8 cellular contexts compared by ENCODE assay signal in genomic region chr13:99442273-99442895, GRCh38. TPM values are rescaled to one million over a fixed set of nuclear protein-coding genes. Genes with fewer than 3 reads are reported as not detected.
A peak's percentile ranks its signal among the peaks of the same experiment; 100 is the strongest.
DNase-seq lines count a peak whose midpoint lies in the region; ATAC-seq and TF ChIP-seq lines count a peak whose summit lies in the region.

No MANE protein-coding gene starts in this region.

- ATAC-seq in heart left ventricle (peak in 2 of 4 donors; percentile 53 to 59), GM18907 (IDR thresholded peaks at IDR 0.05; ENCODE audit: unreplicated experiment) (no peak), GM21737 (IDR thresholded peaks at IDR 0.05; ENCODE audit: unreplicated experiment) (no peak)

- DNase-seq in DMS53 treated with DMSO at 0.1 percent for 48 hours (lab: John Stamatoyannopoulos, UW; ENCODE audit: unreplicated experiment) (peak; percentile 20), NOMO-1 treated with DMSO at 0.1 percent for 48 hours (lab: John Stamatoyannopoulos, UW; ENCODE audit: unreplicated experiment) (peak; percentile 69), heart left ventricle (no peak), sigmoid colon (no peak)
- peak; percentile 41 for DNase-seq in activated naive CD4-positive, alpha-beta T cell treated with anti-CD3 and anti-CD28 coated beads, Interleukin-2, amount 50 U/mL, for 16 hours

- H3K27me3 ChIP-seq in heart left ventricle = peaks cover 0 to 36% (median 11%) of the 10 kb centered on the region in 9 donors
- no peaks in the 10 kb centered on the region for H3K27me3 ChIP-seq in sigmoid colon

- POLR2A ChIA-PET in HEK293 (lab: Yijun Ruan, JAX) = no interaction called here

- TF ChIP-seq CTCF in HEK293 (tag by site-specific recombination; IDR thresholded peaks at IDR 0.05) (no peak), heart left ventricle (IDR thresholded peaks at IDR 0.05) (peak; percentile 93 to 99 (median 96)), sigmoid colon (IDR thresholded peaks at IDR 0.05) (peak; percentile 49 to 96 (median 86))

- H3K9me3 ChIP-seq in HEK293 (ENCODE audit: control insufficient read depth, insufficient read depth, low read depth, low read length) (no peaks in the 10 kb centered on the region), heart left ventricle (no peaks in the 10 kb centered on the region), sigmoid colon (no peaks in the 10 kb centered on the region)

- H3K4me3 ChIP-seq in HEK293 (ENCODE audit: low read depth, low read length) = no peak overlapping the region
- no peak overlapping the region for H3K4me3 ChIP-seq in heart left ventricle
- no peak overlapping the region for H3K4me3 ChIP-seq in sigmoid colon

- TF ChIP-seq POLR2A in heart left ventricle (IDR thresholded peaks at IDR 0.05) = no peak
- TF ChIP-seq POLR2A in sigmoid colon (IDR thresholded peaks at IDR 0.05) = no peak

- H3K4me1 ChIP-seq in HEK293 (ENCODE audit: control insufficient read depth, insufficient read depth, low read length) (no peaks in the 10 kb centered on the region), heart left ventricle (peaks cover 0 to 7% (median 0%) of the 10 kb centered on the region in 12 donors), sigmoid colon (no peaks in the 10 kb centered on the region)

- CTCF ChIA-PET in HEK293 (lab: Yijun Ruan, JAX) = interaction anchor here (0.6 to 1.9 kb wide), 16 partner anchors 11 to 1421 kb away, joined by 3 to 8 read pairs (median 4); no protein-coding TSS in a partner anchor

- H3K36me3 ChIP-seq in HEK293 (ENCODE audit: control insufficient read depth in 2 of 2, insufficient read depth in 1 of 2, low read length in 2 of 2) (no peaks in the 10 kb centered on the region), heart left ventricle (no peaks in the 10 kb centered on the region), sigmoid colon (no peaks in the 10 kb centered on the region)

- intact Hi-C loops in heart left ventricle (cut with DNase I) (loop anchor here (5.0 to 10.0 kb wide), 7 partner anchors 55 to 172 kb away; partner anchors contain the start of genes TM9SF2 (in 5 of the 10) and CLYBL (in 1 of the 10)), sigmoid colon (cut with DNase I) (loop anchor here (5.0 kb wide), 1 partner anchor 60 kb away; the partner anchor contains the start of gene TM9SF2)

- TF ChIP-seq EP300 in sigmoid colon (IDR thresholded peaks at IDR 0.05) = no peak

- 67 to 69% (median 68%) methylated on average over 7 of the region's 7 CpGs for WGBS in heart left ventricle, 4 donors
- 67 to 69% methylated on average over 7 of the region's 7 CpGs for WGBS in sigmoid colon, 2 donors

- no peak overlapping the region for H3K27ac ChIP-seq in HEK293 (ENCODE audit: extremely low read depth, low read depth, low read length)
- H3K27ac ChIP-seq in heart left ventricle = no peak overlapping the region
- H3K27ac ChIP-seq in sigmoid colon = no peak overlapping the region

TF ChIP-seq in HEK293, 187 proteins besides CTCF, POLR2A, EP300 and RAD21:
- TF ChIP-seq ZBTB17 (tag by site-specific recombination; IDR thresholded peaks at IDR 0.05) = no peak
- peak; percentile 73 for TF ChIP-seq ZNF654 (tag by site-specific recombination; IDR thresholded peaks at IDR 0.05; ENCODE audit: low read depth)
- no peak for TF ChIP-seq ELK4 (IDR thresholded peaks at IDR 0.05; ENCODE audit: borderline replicate concordance, low read depth, low read length)

RNA-seq across cellular contexts. Expression of gene TM9SF2, which starts 58.9 kb away (rescaled TPM):
- total RNA-seq in heart left ventricle = 10 to 100 TPM; 54.2 to 83.4 (median 68.2) TPM
- polyA plus RNA-seq in heart left ventricle = 10 to 100 TPM; 22.4 to 84.3 TPM
- total RNA-seq in sigmoid colon = 10 to 100 TPM; 60.9 to 75.3 (median 64.5) TPM
- 100 to 1,000 TPM in 1 of 3 donors, 10 to 100 TPM in 2; 21.6 to 110 (median 42.1) TPM for polyA plus RNA-seq in sigmoid colon

Comparison
In these comparisons a context has a peak if more than half of its experiments do, and no peak if none do; other contexts are left out.
1. DNase-seq: peak in DMS53 treated with DMSO at 0.1 percent for 48 hours (single experiment), NOMO-1 treated with DMSO at 0.1 percent for 48 hours (single experiment) and activated naive CD4-positive, alpha-beta T cell treated with anti-CD3 and anti-CD28 coated beads, Interleukin-2, amount 50 U/mL, for 16 hours (single experiment); none in heart left ventricle (0 of 5) and sigmoid colon (single experiment).